ENCODE assay signal across 29 cellular contexts in genomic region chr22:47257566-47257965, GRCh38.
"Had no signal": no experiment of that assay in that cellular context is flagged by ENCODE, and none has a peak within 500 bp of the region (broad histone marks: within the 10 kb centered on the region; RNA-seq: fewer than 3 reads in every experiment).

No MANE protein-coding gene starts in this region.

- H3K27ac ChIP-seq: neutrophil, parathyroid adenoma, psoas muscle, right lobe of liver, sigmoid colon, stomach, thoracic aorta, thyroid gland, tibial nerve, upper lobe of right lung, uterus had no signal

- DNase-seq: naive thymus-derived CD8-positive, alpha-beta T cell; nephron progenitor cell; nucleus accumbens; posterior cingulate gyrus; psoas muscle; right cardiac atrium; right lobe of liver; sigmoid colon; small intestine; stimulated activated CD4-positive, alpha-beta T cell treated with anti-CD3 and anti-CD28 coated beads, Interleukin-15, amount 100 ng/mL, for 24 hours; stimulated activated CD4-positive, alpha-beta T cell treated with anti-CD3 and anti-CD28 coated beads, Interleukin-2, amount 100 ng/mL, for 24 hours; stimulated activated CD4-positive, alpha-beta T cell treated with anti-CD3 and anti-CD28 coated beads, Interleukin-2, amount 100 ng/mL, for 48 hours; stimulated activated CD4-positive, alpha-beta T cell treated with anti-CD3 and anti-CD28 coated beads, Interleukin-4, amount 100 ng/mL, for 24 hours; stimulated activated naive B cell treated with anti-CD40 and anti-IgM and Interleukin-4, amounts not matched to agents 10 μg/mL and 1 μg/mL and 100 μg/mL, for 72 hours; stimulated activated naive CD4-positive, alpha-beta T cell treated with Interleukin-2 at 50 U/mL for 16 hours; stomach; thyroid gland; trophoblast cell; upper lobe of right lung; uterus had no signal

- H3K4me1 ChIP-seq: parathyroid adenoma, psoas muscle, right lobe of liver, sigmoid colon, stomach, tibial nerve, upper lobe of right lung, uterus had no signal

- H3K9me3 Mint-ChIP-seq: natural killer cell treated with Interleukin-12 subunit alpha and Interleukin-12 subunit beta and Interleukin-15 and Interleukin-18, amount 100 ng/mL, for 72 hours; stimulated activated effector memory CD8-positive, alpha-beta T cell treated with anti-CD3 and anti-CD28 coated beads, Interleukin-12 subunit alpha, Interleukin-12 subunit beta, amount 100 ng/mL, for 72 hours; stimulated activated naive CD8-positive, alpha-beta T cell treated with anti-CD3 and anti-CD28 coated beads, Interleukin-15, Interleukin-2, amounts not matched to agents 100 ng/mL and 50 ng/mL, for 24 hours had no signal

- H3K9me3 ChIP-seq: neutrophil, psoas muscle, right lobe of liver, thoracic aorta, thyroid gland had no signal

- H3K27me3 ChIP-seq: neutrophil, right lobe of liver, thyroid gland, tibial nerve, upper lobe of right lung, uterus had no signal

- H3K4me3 Mint-ChIP-seq: naive thymus-derived CD8-positive, alpha-beta T cell; natural killer cell treated with Interleukin-12 subunit alpha and Interleukin-12 subunit beta and Interleukin-15 and Interleukin-18, amount 100 ng/mL, for 72 hours; nephron progenitor cell; neural crest cell; stimulated activated effector memory CD8-positive, alpha-beta T cell treated with anti-CD3 and anti-CD28 coated beads, Interleukin-12 subunit alpha, Interleukin-12 subunit beta, amount 100 ng/mL, for 72 hours; stimulated activated naive B cell treated with anti-CD40 and anti-IgM and Interleukin-4, amounts not matched to agents 10 μg/mL and 1 μg/mL and 100 μg/mL, for 72 hours; stimulated activated naive CD8-positive, alpha-beta T cell treated with anti-CD3 and anti-CD28 coated beads, Interleukin-15, Interleukin-2, amounts not matched to agents 100 ng/mL and 50 ng/mL, for 24 hours had no signal

- H3K27me3 Mint-ChIP-seq: progenitor cell of endocrine pancreas had no signal

- ATAC-seq: naive thymus-derived CD8-positive, alpha-beta T cell; natural killer cell treated with Interleukin-12 subunit alpha and Interleukin-12 subunit beta and Interleukin-15 and Interleukin-18, amount 100 ng/mL, for 72 hours; psoas muscle; right cardiac atrium; right lobe of liver; stimulated activated effector memory CD8-positive, alpha-beta T cell treated with anti-CD3 and anti-CD28 coated beads, Interleukin-12 subunit alpha, Interleukin-12 subunit beta, amount 100 ng/mL, for 72 hours; stimulated activated naive B cell treated with anti-CD40 and anti-IgM and Interleukin-4, amounts not matched to agents 10 μg/mL and 1 μg/mL and 100 μg/mL, for 72 hours; upper lobe of right lung had no signal

- H3K36me3 Mint-ChIP-seq: naive thymus-derived CD8-positive, alpha-beta T cell; natural killer cell treated with Interleukin-12 subunit alpha and Interleukin-12 subunit beta and Interleukin-15 and Interleukin-18, amount 100 ng/mL, for 72 hours; stimulated activated effector memory CD8-positive, alpha-beta T cell treated with anti-CD3 and anti-CD28 coated beads, Interleukin-12 subunit alpha, Interleukin-12 subunit beta, amount 100 ng/mL, for 72 hours; stimulated activated naive B cell treated with anti-CD40 and anti-IgM and Interleukin-4, amounts not matched to agents 10 μg/mL and 1 μg/mL and 100 μg/mL, for 72 hours had no signal

- H3K27ac Mint-ChIP-seq: naive thymus-derived CD8-positive, alpha-beta T cell; natural killer cell treated with Interleukin-12 subunit alpha and Interleukin-12 subunit beta and Interleukin-15 and Interleukin-18, amount 100 ng/mL, for 72 hours; nephron progenitor cell; progenitor cell of endocrine pancreas; stimulated activated effector memory CD8-positive, alpha-beta T cell treated with anti-CD3 and anti-CD28 coated beads, Interleukin-12 subunit alpha, Interleukin-12 subunit beta, amount 100 ng/mL, for 72 hours; stimulated activated naive B cell treated with anti-CD40 and anti-IgM and Interleukin-4, amounts not matched to agents 10 μg/mL and 1 μg/mL and 100 μg/mL, for 72 hours; stimulated activated naive CD8-positive, alpha-beta T cell treated with anti-CD3 and anti-CD28 coated beads, Interleukin-15, Interleukin-2, amounts not matched to agents 100 ng/mL and 50 ng/mL, for 24 hours had no signal

- H3K36me3 ChIP-seq: neutrophil, right lobe of liver, sigmoid colon, stomach, thoracic aorta, thyroid gland, tibial nerve, upper lobe of right lung, uterus had no signal

- H3K4me1 Mint-ChIP-seq: naive thymus-derived CD8-positive, alpha-beta T cell; nephron progenitor cell; neural crest cell; stimulated activated effector memory CD8-positive, alpha-beta T cell treated with anti-CD3 and anti-CD28 coated beads, Interleukin-12 subunit alpha, Interleukin-12 subunit beta, amount 100 ng/mL, for 72 hours; stimulated activated naive B cell treated with anti-CD40 and anti-IgM and Interleukin-4, amounts not matched to agents 10 μg/mL and 1 μg/mL and 100 μg/mL, for 72 hours had no signal

- H3K79me2 ChIP-seq: parathyroid adenoma had no signal

- H3K4me3 ChIP-seq: psoas muscle, right lobe of liver, sigmoid colon, stomach, thoracic aorta, thyroid gland, tibial nerve, upper lobe of right lung, uterus had no signal

- FAIRE-seq: small intestine had no signal

- H3K9ac ChIP-seq: parathyroid adenoma had no signal
